2 cellular contexts compared by ENCODE assay signal in genomic region chr6:150068173-150068785, GRCh38.
TF ChIP-seq lines count a peak whose summit lies in the region.

No MANE protein-coding gene starts in this region.

TF ChIP-seq in H1, 55 proteins besides CTCF, POLR2A, EP300 and RAD21:
- TF ChIP-seq RBBP5 (IDR thresholded peaks at IDR 0.05; ENCODE audit: borderline replicate concordance, low read depth, low read length) (no peak), SIX5 (IDR thresholded peaks at IDR 0.05; ENCODE audit: low read depth, low read length) (no peak), SRF (IDR thresholded peaks at IDR 0.05; ENCODE audit: low read depth, low read length) (no peak), CREB1 (IDR thresholded peaks at IDR 0.05) (no peak), SUZ12 (IDR thresholded peaks at IDR 0.05; ENCODE audit: low read length) (no peak), FOSL1 (IDR thresholded peaks at IDR 0.05; ENCODE audit: insufficient read depth, low read depth, low read length) (no peak), TCF12 (IDR thresholded peaks at IDR 0.05; ENCODE audit: low read depth, low read length) (no peak), KDM4A (IDR thresholded peaks at IDR 0.05; ENCODE audit: low read depth, low read length, severe bottlenecking) (no peak), CBX8 (IDR thresholded peaks at IDR 0.05; ENCODE audit: borderline replicate concordance, low read depth, low read length) (no peak), YY1 (IDR thresholded peaks at IDR 0.05; ENCODE audit: low read depth, low read length) (no peak), NRF1 (IDR thresholded peaks at IDR 0.05; ENCODE audit: low read depth, low read length) (no peak), SIRT6 (IDR thresholded peaks at IDR 0.05; ENCODE audit: low read length) (no peak), BRCA1 (IDR thresholded peaks at IDR 0.05; ENCODE audit: low read depth, low read length) (no peak)
- TF ChIP-seq, protein P1, sequence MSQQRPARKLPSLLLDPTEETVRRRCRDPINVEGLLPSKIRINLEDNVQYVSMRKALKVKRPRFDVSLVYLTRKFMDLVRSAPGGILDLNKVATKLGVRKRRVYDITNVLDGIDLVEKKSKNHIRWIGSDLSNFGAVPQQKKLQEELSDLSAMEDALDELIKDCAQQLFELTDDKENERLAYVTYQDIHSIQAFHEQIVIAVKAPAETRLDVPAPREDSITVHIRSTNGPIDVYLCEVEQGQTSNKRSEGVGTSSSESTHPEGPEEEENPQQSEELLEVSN (IDR thresholded peaks at IDR 0.05): no peak
- TF ChIP-seq, protein P2, sequence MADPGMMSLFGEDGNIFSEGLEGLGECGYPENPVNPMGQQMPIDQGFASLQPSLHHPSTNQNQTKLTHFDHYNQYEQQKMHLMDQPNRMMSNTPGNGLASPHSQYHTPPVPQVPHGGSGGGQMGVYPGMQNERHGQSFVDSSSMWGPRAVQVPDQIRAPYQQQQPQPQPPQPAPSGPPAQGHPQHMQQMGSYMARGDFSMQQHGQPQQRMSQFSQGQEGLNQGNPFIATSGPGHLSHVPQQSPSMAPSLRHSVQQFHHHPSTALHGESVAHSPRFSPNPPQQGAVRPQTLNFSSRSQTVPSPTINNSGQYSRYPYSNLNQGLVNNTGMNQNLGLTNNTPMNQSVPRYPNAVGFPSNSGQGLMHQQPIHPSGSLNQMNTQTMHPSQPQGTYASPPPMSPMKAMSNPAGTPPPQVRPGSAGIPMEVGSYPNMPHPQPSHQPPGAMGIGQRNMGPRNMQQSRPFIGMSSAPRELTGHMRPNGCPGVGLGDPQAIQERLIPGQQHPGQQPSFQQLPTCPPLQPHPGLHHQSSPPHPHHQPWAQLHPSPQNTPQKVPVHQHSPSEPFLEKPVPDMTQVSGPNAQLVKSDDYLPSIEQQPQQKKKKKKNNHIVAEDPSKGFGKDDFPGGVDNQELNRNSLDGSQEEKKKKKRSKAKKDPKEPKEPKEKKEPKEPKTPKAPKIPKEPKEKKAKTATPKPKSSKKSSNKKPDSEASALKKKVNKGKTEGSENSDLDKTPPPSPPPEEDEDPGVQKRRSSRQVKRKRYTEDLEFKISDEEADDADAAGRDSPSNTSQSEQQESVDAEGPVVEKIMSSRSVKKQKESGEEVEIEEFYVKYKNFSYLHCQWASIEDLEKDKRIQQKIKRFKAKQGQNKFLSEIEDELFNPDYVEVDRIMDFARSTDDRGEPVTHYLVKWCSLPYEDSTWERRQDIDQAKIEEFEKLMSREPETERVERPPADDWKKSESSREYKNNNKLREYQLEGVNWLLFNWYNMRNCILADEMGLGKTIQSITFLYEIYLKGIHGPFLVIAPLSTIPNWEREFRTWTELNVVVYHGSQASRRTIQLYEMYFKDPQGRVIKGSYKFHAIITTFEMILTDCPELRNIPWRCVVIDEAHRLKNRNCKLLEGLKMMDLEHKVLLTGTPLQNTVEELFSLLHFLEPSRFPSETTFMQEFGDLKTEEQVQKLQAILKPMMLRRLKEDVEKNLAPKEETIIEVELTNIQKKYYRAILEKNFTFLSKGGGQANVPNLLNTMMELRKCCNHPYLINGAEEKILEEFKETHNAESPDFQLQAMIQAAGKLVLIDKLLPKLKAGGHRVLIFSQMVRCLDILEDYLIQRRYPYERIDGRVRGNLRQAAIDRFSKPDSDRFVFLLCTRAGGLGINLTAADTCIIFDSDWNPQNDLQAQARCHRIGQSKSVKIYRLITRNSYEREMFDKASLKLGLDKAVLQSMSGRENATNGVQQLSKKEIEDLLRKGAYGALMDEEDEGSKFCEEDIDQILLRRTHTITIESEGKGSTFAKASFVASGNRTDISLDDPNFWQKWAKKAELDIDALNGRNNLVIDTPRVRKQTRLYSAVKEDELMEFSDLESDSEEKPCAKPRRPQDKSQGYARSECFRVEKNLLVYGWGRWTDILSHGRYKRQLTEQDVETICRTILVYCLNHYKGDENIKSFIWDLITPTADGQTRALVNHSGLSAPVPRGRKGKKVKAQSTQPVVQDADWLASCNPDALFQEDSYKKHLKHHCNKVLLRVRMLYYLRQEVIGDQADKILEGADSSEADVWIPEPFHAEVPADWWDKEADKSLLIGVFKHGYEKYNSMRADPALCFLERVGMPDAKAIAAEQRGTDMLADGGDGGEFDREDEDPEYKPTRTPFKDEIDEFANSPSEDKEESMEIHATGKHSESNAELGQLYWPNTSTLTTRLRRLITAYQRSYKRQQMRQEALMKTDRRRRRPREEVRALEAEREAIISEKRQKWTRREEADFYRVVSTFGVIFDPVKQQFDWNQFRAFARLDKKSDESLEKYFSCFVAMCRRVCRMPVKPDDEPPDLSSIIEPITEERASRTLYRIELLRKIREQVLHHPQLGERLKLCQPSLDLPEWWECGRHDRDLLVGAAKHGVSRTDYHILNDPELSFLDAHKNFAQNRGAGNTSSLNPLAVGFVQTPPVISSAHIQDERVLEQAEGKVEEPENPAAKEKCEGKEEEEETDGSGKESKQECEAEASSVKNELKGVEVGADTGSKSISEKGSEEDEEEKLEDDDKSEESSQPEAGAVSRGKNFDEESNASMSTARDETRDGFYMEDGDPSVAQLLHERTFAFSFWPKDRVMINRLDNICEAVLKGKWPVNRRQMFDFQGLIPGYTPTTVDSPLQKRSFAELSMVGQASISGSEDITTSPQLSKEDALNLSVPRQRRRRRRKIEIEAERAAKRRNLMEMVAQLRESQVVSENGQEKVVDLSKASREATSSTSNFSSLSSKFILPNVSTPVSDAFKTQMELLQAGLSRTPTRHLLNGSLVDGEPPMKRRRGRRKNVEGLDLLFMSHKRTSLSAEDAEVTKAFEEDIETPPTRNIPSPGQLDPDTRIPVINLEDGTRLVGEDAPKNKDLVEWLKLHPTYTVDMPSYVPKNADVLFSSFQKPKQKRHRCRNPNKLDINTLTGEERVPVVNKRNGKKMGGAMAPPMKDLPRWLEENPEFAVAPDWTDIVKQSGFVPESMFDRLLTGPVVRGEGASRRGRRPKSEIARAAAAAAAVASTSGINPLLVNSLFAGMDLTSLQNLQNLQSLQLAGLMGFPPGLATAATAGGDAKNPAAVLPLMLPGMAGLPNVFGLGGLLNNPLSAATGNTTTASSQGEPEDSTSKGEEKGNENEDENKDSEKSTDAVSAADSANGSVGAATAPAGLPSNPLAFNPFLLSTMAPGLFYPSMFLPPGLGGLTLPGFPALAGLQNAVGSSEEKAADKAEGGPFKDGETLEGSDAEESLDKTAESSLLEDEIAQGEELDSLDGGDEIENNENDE (IDR thresholded peaks at IDR 0.05; ENCODE audit: insufficient replicate concordance, low read length): no peak

TF ChIP-seq in neural cell, 6 proteins besides CTCF, POLR2A, EP300 and RAD21:
- no peak for TF ChIP-seq TAF1 (IDR thresholded peaks at IDR 0.05; ENCODE audit: low read depth)
- no peak for TF ChIP-seq EZH2 (IDR thresholded peaks at IDR 0.05; ENCODE audit: borderline replicate concordance, insufficient read depth, low read length, poor library complexity, severe bottlenecking)
TF ChIP-seq in neural cell: peak in this region for 0.
